21 cellular contexts compared by ENCODE assay signal in genomic region chr13:84649853-84650252, GRCh38.
DNase-seq lines count a peak whose midpoint lies in the region; ATAC-seq and TF ChIP-seq lines count a peak whose summit lies in the region.
"Had no signal": no experiment of that assay in that cellular context is flagged by ENCODE, and none has a peak within 500 bp of the region (broad histone marks: within the 10 kb centered on the region; RNA-seq: fewer than 3 reads in every experiment).

No MANE protein-coding gene starts in this region.

- H3K4me3 ChIP-seq in cardiac fibroblast (replicated peaks in 1 of 2; ENCODE audit: low read depth in 2 of 2, low read length in 2 of 2): no peak overlapping the region
- H3K4me3 ChIP-seq: body of pancreas, colonic mucosa, suprapubic skin had no signal

- DNase-seq in ELR (ENCODE audit: low read depth) (peak; percentile 86), LHCN-M2 (ENCODE audit: low read depth) (peak; percentile 67), cardiac fibroblast (ENCODE audit: low read depth in 2 of 2) (peak; percentile 6 to 14), kidney tubule cell (ENCODE audit: low spot score) (peak; percentile 74)
- DNase-seq: activated CD4-positive, alpha-beta T cell treated with anti-CD3 and anti-CD28 coated beads for 36 hours; activated naive CD8-positive, alpha-beta T cell treated with anti-CD3 and anti-CD28 coated beads, Interleukin-2, amount 10 ng/mL, durations not matched to agents 7 days and 5 days; body of pancreas; colonic mucosa; hypothalamus; islet precursor cell; naive B cell; NCI-H1092; NCI-H2081; NCI-H446 treated with DMSO at 0.1 percent for 48 hours had no signal

- ATAC-seq in GM21723 (IDR thresholded peaks at IDR 0.05; ENCODE audit: unreplicated experiment) (no peak), HG03354 (IDR thresholded peaks at IDR 0.05; ENCODE audit: poor library complexity, severe bottlenecking, unreplicated experiment) (no peak), HG03521 (IDR thresholded peaks at IDR 0.05; ENCODE audit: unreplicated experiment) (no peak), GM18858 (IDR thresholded peaks at IDR 0.05; ENCODE audit: unreplicated experiment) (no peak)
- ATAC-seq: activated CD4-positive, alpha-beta T cell treated with anti-CD3 and anti-CD28 coated beads for 36 hours; body of pancreas; Panc1; sciatic nerve had no signal

- TF ChIP-seq CTCF in cardiac fibroblast (IDR thresholded peaks at IDR 0.05; ENCODE audit: low read depth, low read length): no peak

Comparison
In these comparisons a context has a peak if more than half of its experiments do, and no peak if none do; other contexts are left out.
1. DNase-seq: peak in every context shown above with its lines; median percentile 86 in ELR; 74 in kidney tubule cell; 67 in LHCN-M2; 10 in cardiac fibroblast.